1 cellular context compared by ENCODE assay signal in genomic region chr9:120830865-120831264, GRCh38.
TF ChIP-seq lines count a peak whose summit lies in the region.

No MANE protein-coding gene starts in this region.

TF ChIP-seq in K562, 482 proteins besides CTCF, POLR2A, EP300 and RAD21:
- TF ChIP-seq ASH1L (IDR thresholded peaks at IDR 0.05; ENCODE audit: borderline replicate concordance, low read depth, partially characterized antibody) (no peak), ZBED1 (IDR thresholded peaks at IDR 0.05) (no peak), ZNF212 (CRISPR knock-in tag; IDR thresholded peaks at IDR 0.05) (no peak), E4F1 (CRISPR knock-in tag; IDR thresholded peaks at IDR 0.05; ENCODE audit: borderline replicate concordance) (0 out of 2 replicates have a peak, but pooled peaks have one; percentile 32), ZBTB7A (IDR thresholded peaks at IDR 0.05; ENCODE audit: borderline replicate concordance, control insufficient read depth, low read depth, low read length) (no peak), RBFOX2 (IDR thresholded peaks at IDR 0.05; ENCODE audit: low read depth, low read length) (no peak), ESRRB (CRISPR knock-in tag; IDR thresholded peaks at IDR 0.05; ENCODE audit: borderline replicate concordance) (0 out of 2 replicates have a peak, but pooled peaks have one; percentile 65), STAG1 (CRISPR knock-in tag; IDR thresholded peaks at IDR 0.05; ENCODE audit: borderline replicate concordance) (0 out of 2 replicates have a peak, but pooled peaks have one; percentile 10), HMBOX1 (IDR thresholded peaks at IDR 0.05) (no peak), SLC30A9 (CRISPR knock-in tag; IDR thresholded peaks at IDR 0.05) (no peak), CBFA2T3 (IDR thresholded peaks at IDR 0.05) (no peak), ZNF121 (CRISPR knock-in tag; conservative IDR thresholded peaks at IDR 0.05) (peak; percentile 99), ZNF165 (CRISPR knock-in tag; IDR thresholded peaks at IDR 0.05; ENCODE audit: borderline replicate concordance) (no peak), RBM25 (IDR thresholded peaks at IDR 0.05; ENCODE audit: low read depth, low read length, severe bottlenecking) (peak; percentile 77), HOXB6 (CRISPR knock-in tag; IDR thresholded peaks at IDR 0.05; ENCODE audit: borderline replicate concordance) (no peak)
- TF ChIP-seq, protein P1, sequence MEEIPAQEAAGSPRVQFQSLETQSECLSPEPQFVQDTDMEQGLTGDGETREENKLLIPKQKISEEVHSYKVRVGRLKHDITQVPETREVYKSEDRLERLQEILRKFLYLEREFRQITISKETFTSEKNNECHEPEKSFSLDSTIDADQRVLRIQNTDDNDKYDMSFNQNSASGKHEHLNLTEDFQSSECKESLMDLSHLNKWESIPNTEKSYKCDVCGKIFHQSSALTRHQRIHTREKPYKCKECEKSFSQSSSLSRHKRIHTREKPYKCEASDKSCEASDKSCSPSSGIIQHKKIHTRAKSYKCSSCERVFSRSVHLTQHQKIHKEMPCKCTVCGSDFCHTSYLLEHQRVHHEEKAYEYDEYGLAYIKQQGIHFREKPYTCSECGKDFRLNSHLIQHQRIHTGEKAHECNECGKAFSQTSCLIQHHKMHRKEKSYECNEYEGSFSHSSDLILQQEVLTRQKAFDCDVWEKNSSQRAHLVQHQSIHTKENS (CRISPR knock-in tag; IDR thresholded peaks at IDR 0.05), result 0 out of 2 replicates have a peak, but pooled peaks have one; percentile 12
